Comparison of ENCODE assay signal across 17 cellular contexts in the genomic region with DNA sequence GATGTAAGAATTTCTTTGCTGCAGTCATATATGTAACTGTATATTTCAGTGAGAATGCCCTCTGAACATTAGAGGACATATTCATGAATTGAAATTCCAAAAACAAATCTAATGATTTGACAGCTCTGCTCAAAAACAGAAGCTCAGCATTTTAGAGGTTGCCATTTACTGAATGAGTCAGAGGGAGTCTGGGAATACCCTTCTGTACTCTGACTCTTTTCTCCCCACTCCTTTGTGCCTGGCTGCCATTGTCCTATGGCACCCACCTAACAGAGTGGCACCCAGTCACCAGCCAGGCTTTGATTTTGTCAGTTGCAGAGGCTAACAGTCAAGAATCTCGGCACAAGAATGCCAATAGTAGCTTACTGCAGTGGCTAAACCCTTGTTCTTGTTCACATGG.
DNase-seq lines count a peak whose midpoint lies in the region; ATAC-seq and TF ChIP-seq lines count a peak whose summit lies in the region.
"Had no signal": no experiment of that assay in that cellular context is flagged by ENCODE, and none has a peak within 500 bp of the region (broad histone marks: within the 10 kb centered on the region; RNA-seq: fewer than 3 reads in every experiment).

No MANE protein-coding gene starts in this region.

- H2AFZ ChIP-seq in Karpas-422 (ENCODE audit: low read length) = no peak overlapping the region

- H3K9me3 Mint-ChIP-seq in activated CD4-positive, alpha-beta memory T cell treated with anti-CD3 and anti-CD28 coated beads for 36 hours = no peaks in the 10 kb centered on the region
- H3K9me3 Mint-ChIP-seq in activated CD4-positive, alpha-beta memory T cell treated with anti-CD3 and anti-CD28 coated beads, Interleukin-2, amount 10 ng/mL, durations not matched to agents 7 days and 5 days = no peaks in the 10 kb centered on the region
- H3K9me3 Mint-ChIP-seq in endothelial cell (ENCODE audit: unreplicated experiment) = no peaks in the 10 kb centered on the region
- H3K9me3 Mint-ChIP-seq: effector memory CD8-positive, alpha-beta T cell had no signal

- H3K9ac ChIP-seq in Karpas-422 (ENCODE audit: low read length) = no peak overlapping the region
- no peak overlapping the region for H3K9ac ChIP-seq in colonic mucosa (ENCODE audit: low read depth in 2 of 2, low read length in 2 of 2)

- H3K4me3 ChIP-seq in Karpas-422 (ENCODE audit: low read length) (no peak overlapping the region), choroid plexus epithelial cell (ENCODE audit: low read depth, low read length) (no peak overlapping the region), colonic mucosa (no peak overlapping the region)
- H3K4me3 ChIP-seq: ascending aorta, heart right ventricle, lower lobe of right lung, upper lobe of right lung had no signal

- TF ChIP-seq CTCF in choroid plexus epithelial cell (conservative IDR thresholded peaks at IDR 0.05; ENCODE audit: low read depth, low read length) (no peak), endothelial cell (IDR thresholded peaks at IDR 0.05; ENCODE audit: unreplicated experiment) (no peak), colonic mucosa (IDR thresholded peaks at IDR 0.05) (no peak)

- no peak overlapping the region for H3K4me3 Mint-ChIP-seq in activated CD4-positive, alpha-beta memory T cell treated with anti-CD3 and anti-CD28 coated beads for 36 hours
- no peak overlapping the region for H3K4me3 Mint-ChIP-seq in activated CD4-positive, alpha-beta memory T cell treated with anti-CD3 and anti-CD28 coated beads, Interleukin-2, amount 10 ng/mL, durations not matched to agents 7 days and 5 days
- H3K4me3 Mint-ChIP-seq in endothelial cell (ENCODE audit: unreplicated experiment) = no peak overlapping the region
- H3K4me3 Mint-ChIP-seq: effector memory CD8-positive, alpha-beta T cell had no signal

- H3K9me3 ChIP-seq in Karpas-422 (ENCODE audit: low read length) (no peaks in the 10 kb centered on the region), colonic mucosa (no peaks in the 10 kb centered on the region)
- H3K9me3 ChIP-seq: ascending aorta, heart right ventricle, lower lobe of right lung, upper lobe of right lung had no signal

- no peaks in the 10 kb centered on the region for H3K36me3 ChIP-seq in Karpas-422 (ENCODE audit: insufficient read depth, low read length)
- H3K36me3 ChIP-seq in colonic mucosa = no peaks in the 10 kb centered on the region
- H3K36me3 ChIP-seq: ascending aorta, heart right ventricle, lower lobe of right lung, upper lobe of right lung had no signal

- POLR2A ChIA-PET in activated CD4-positive, alpha-beta memory T cell treated with anti-CD3 and anti-CD28 coated beads for 36 hours (lab: Charles Lee) = no interaction called here
- POLR2A ChIA-PET in activated CD4-positive, alpha-beta memory T cell treated with anti-CD3 and anti-CD28 coated beads, Interleukin-2, amount 10 ng/mL, durations not matched to agents 7 days and 5 days (lab: Charles Lee) = no interaction called here

- H3K4me2 ChIP-seq in Karpas-422 (ENCODE audit: low read depth, low read length, poor library complexity, severe bottlenecking) = no peak overlapping the region

- H3K27me3 ChIP-seq in Karpas-422 (ENCODE audit: low read length) (no peaks in the 10 kb centered on the region), colonic mucosa (no peaks in the 10 kb centered on the region)
- H3K27me3 ChIP-seq: ascending aorta, heart right ventricle, upper lobe of right lung had no signal

- no peaks in the 10 kb centered on the region for H4K20me1 ChIP-seq in Karpas-422 (ENCODE audit: insufficient read depth, low read depth, low read length)

- H3K36me3 Mint-ChIP-seq in activated CD4-positive, alpha-beta memory T cell treated with anti-CD3 and anti-CD28 coated beads for 36 hours = no peaks in the 10 kb centered on the region
- H3K36me3 Mint-ChIP-seq in activated CD4-positive, alpha-beta memory T cell treated with anti-CD3 and anti-CD28 coated beads, Interleukin-2, amount 10 ng/mL, durations not matched to agents 7 days and 5 days (ENCODE audit: low read depth) = no peaks in the 10 kb centered on the region
- no peaks in the 10 kb centered on the region for H3K36me3 Mint-ChIP-seq in endothelial cell (ENCODE audit: low read depth, unreplicated experiment)

- H3K9me2 ChIP-seq in Karpas-422 (replicated peaks; ENCODE audit: insufficient read depth, low read length) = no peaks in the 10 kb centered on the region

- no peaks in the 10 kb centered on the region for H3K27me3 Mint-ChIP-seq in activated CD4-positive, alpha-beta memory T cell treated with anti-CD3 and anti-CD28 coated beads for 36 hours
- H3K27me3 Mint-ChIP-seq in activated CD4-positive, alpha-beta memory T cell treated with anti-CD3 and anti-CD28 coated beads, Interleukin-2, amount 10 ng/mL, durations not matched to agents 7 days and 5 days = no peaks in the 10 kb centered on the region
- H3K27me3 Mint-ChIP-seq in endothelial cell (ENCODE audit: unreplicated experiment) = no peaks in the 10 kb centered on the region
- H3K27me3 Mint-ChIP-seq: effector memory CD8-positive, alpha-beta T cell had no signal

- no peak overlapping the region for H3K27ac Mint-ChIP-seq in activated CD4-positive, alpha-beta memory T cell treated with anti-CD3 and anti-CD28 coated beads for 36 hours
- no peak overlapping the region for H3K27ac Mint-ChIP-seq in activated CD4-positive, alpha-beta memory T cell treated with anti-CD3 and anti-CD28 coated beads, Interleukin-2, amount 10 ng/mL, durations not matched to agents 7 days and 5 days
- H3K27ac Mint-ChIP-seq in endothelial cell (ENCODE audit: unreplicated experiment) = no peak overlapping the region
- H3K27ac Mint-ChIP-seq: effector memory CD8-positive, alpha-beta T cell had no signal

- intact Hi-C loops in activated CD4-positive, alpha-beta memory T cell treated with anti-CD3 and anti-CD28 coated beads for 36 hours (cut with micrococcal nuclease) = loop anchor here (5.0 kb wide), 1 partner anchor 52 kb away; no protein-coding TSS in a partner anchor
- intact Hi-C loops in sciatic nerve (cut with DNase I) = no loop called here
- intact Hi-C loops in colonic mucosa (cut with DNase I) = no loop called here

- H3K4me1 Mint-ChIP-seq in activated CD4-positive, alpha-beta memory T cell treated with anti-CD3 and anti-CD28 coated beads for 36 hours (ENCODE audit: low read depth) = peaks cover 12% of the 10 kb centered on the region
- H3K4me1 Mint-ChIP-seq in activated CD4-positive, alpha-beta memory T cell treated with anti-CD3 and anti-CD28 coated beads, Interleukin-2, amount 10 ng/mL, durations not matched to agents 7 days and 5 days = peaks cover 10% of the 10 kb centered on the region
- H3K4me1 Mint-ChIP-seq in endothelial cell (ENCODE audit: unreplicated experiment) = peaks cover 10% of the 10 kb centered on the region

- peak; percentile 28 for ATAC-seq in sciatic nerve
- no peak for ATAC-seq in HG03378 (IDR thresholded peaks at IDR 0.05; ENCODE audit: unreplicated experiment)
- ATAC-seq: lower lobe of right lung, upper lobe of right lung had no signal

- H3K27ac ChIP-seq in Karpas-422 (ENCODE audit: low read length) (no peak overlapping the region), colonic mucosa (no peak overlapping the region)
- H3K27ac ChIP-seq: ascending aorta, lower lobe of right lung, upper lobe of right lung had no signal

- H3K4me1 ChIP-seq in Karpas-422 (ENCODE audit: low read length) (peaks cover 19% of the 10 kb centered on the region), colonic mucosa (peaks cover 3% of the 10 kb centered on the region)

- CTCF ChIA-PET in activated CD4-positive, alpha-beta memory T cell treated with anti-CD3 and anti-CD28 coated beads for 36 hours (lab: Charles Lee) = interaction anchor here (1.0 kb wide), 1 partner anchor 10 kb away, joined by 3 read pairs; no protein-coding TSS in a partner anchor
- CTCF ChIA-PET in activated CD4-positive, alpha-beta memory T cell treated with anti-CD3 and anti-CD28 coated beads, Interleukin-2, amount 10 ng/mL, durations not matched to agents 7 days and 5 days (lab: Charles Lee) = interaction anchor here (1.0 to 1.2 kb wide), 2 partner anchors 10 to 60 kb away, joined by 3 read pairs; no protein-coding TSS in a partner anchor

- H3K79me2 ChIP-seq in Karpas-422 (ENCODE audit: low read length) = peaks cover 5% of the 10 kb centered on the region

- peak; percentile 22 for DNase-seq in activated CD4-positive, alpha-beta memory T cell treated with anti-CD3 and anti-CD28 coated beads for 36 hours
- DNase-seq in activated CD4-positive, alpha-beta memory T cell treated with anti-CD3 and anti-CD28 coated beads, Interleukin-2, amount 10 ng/mL, durations not matched to agents 7 days and 5 days = no peak
- DNase-seq in Karpas-422 (peak; percentile 27), choroid plexus epithelial cell (ENCODE audit: low read depth) (peak; percentile 25), sciatic nerve (ENCODE audit: low spot score) (no peak), endothelial cell (ENCODE audit: low spot score) (no peak), colonic mucosa (no peak)
- DNase-seq: effector memory CD8-positive, alpha-beta T cell; heart right ventricle; lower lobe of right lung; NCI-H146; NCI-H748 treated with DMSO at 0.1 percent for 48 hours; occipital lobe; SHP77; upper lobe of right lung had no signal

Comparison
In these comparisons a context has a peak if more than half of its experiments do, and no peak if none do; other contexts are left out.
1. DNase-seq: peak in activated CD4-positive, alpha-beta memory T cell treated with anti-CD3 and anti-CD28 coated beads for 36 hours (single experiment), Karpas-422 (single experiment) and choroid plexus epithelial cell (single experiment); none in activated CD4-positive, alpha-beta memory T cell treated with anti-CD3 and anti-CD28 coated beads, Interleukin-2, amount 10 ng/mL, durations not matched to agents 7 days and 5 days (single experiment), sciatic nerve (single experiment), endothelial cell (single experiment) and colonic mucosa (single experiment).